In genomic region chr10:13536674-13537366, GRCh38 we compare ENCODE assay signal across 8 cellular contexts. TPM values are rescaled to one million over a fixed set of nuclear protein-coding genes. Genes with fewer than 3 reads are reported as not detected.
DNase-seq lines count a peak whose midpoint lies in the region; ATAC-seq and TF ChIP-seq lines count a peak whose summit lies in the region.

No MANE protein-coding gene starts in this region.

- DNase-seq in COR-L47 (lab: John Stamatoyannopoulos, UW): peak; percentile 51
- peak; percentile 75 to 86 for DNase-seq in HAP-1 (ENCODE audit: low spot score in 2 of 2)
- DNase-seq in NCI-H510A treated with DMSO at 0.1 percent for 48 hours (lab: John Stamatoyannopoulos, UW): peak; percentile 73
- peak; percentile 72 for DNase-seq in astrocyte of the hippocampus (ENCODE audit: low read depth, low spot score)
- peak; percentile 93 for DNase-seq in left kidney (ENCODE audit: low read depth, low spot score)
- peak; percentile 58 for DNase-seq in testis

- TF ChIP-seq POLR2A in testis (IDR thresholded peaks at IDR 0.05): no peak

- H3K27ac ChIP-seq in testis: no peak overlapping the region

- TF ChIP-seq CTCF in testis (IDR thresholded peaks at IDR 0.05): peak in 1 of 3 experiments; percentile 28

- no peak for ATAC-seq in GM18873 (IDR thresholded peaks at IDR 0.05; ENCODE audit: low FRiP score, unreplicated experiment)
- no peak for ATAC-seq in GM18519 (IDR thresholded peaks at IDR 0.05; ENCODE audit: low FRiP score, unreplicated experiment)

- WGBS in testis, 2 donors: 65 to 74% methylated on average over 9 to 11 of the region's 11 CpGs

- H3K36me3 ChIP-seq in HAP-1 (replicated peaks): no peaks in the 10 kb centered on the region; the same call in 1 of the 2 replicates
- H3K36me3 ChIP-seq in testis (ENCODE audit: low read depth, missing control alignments): no peaks in the 10 kb centered on the region

- H3K27me3 ChIP-seq in HAP-1 (ENCODE audit: low read depth) (peaks cover 29% of the 10 kb centered on the region), testis (no peaks in the 10 kb centered on the region)

- H3K9me3 ChIP-seq in HAP-1 (no peaks in the 10 kb centered on the region), testis (no peaks in the 10 kb centered on the region)

- H3K4me1 ChIP-seq in HAP-1: no peaks in the 10 kb centered on the region; the same call in 1 of the 2 replicates
- no peaks in the 10 kb centered on the region for H3K4me1 ChIP-seq in testis

- in situ Hi-C loops in HAP-1 (cut with MboI; ENCODE audit: low sequenced_read_pairs): loop anchor here (5.0 kb wide), 1 partner anchor 160 kb away; no protein-coding TSS in a partner anchor

- H3K4me3 ChIP-seq in HAP-1 (no peak overlapping the region), testis (no peak overlapping the region)

- intact Hi-C loops in testis (cut with DNase I; ENCODE audit: low total_unique reads): no loop called here

RNA-seq across cellular contexts. Expression of gene BEND7, which starts 8.0 kb away (rescaled TPM):
- total RNA-seq in testis: 10 to 100 TPM; 31.2 to 55.2 TPM
- polyA plus RNA-seq in testis (ENCODE audit: insufficient read depth, low read depth, low replicate concordance): 57.2 TPM

RNA-seq across cellular contexts. Expression of gene PRPF18, which starts 49.9 kb away (rescaled TPM):
- total RNA-seq in testis: 10 to 100 TPM; 26.9 to 30.6 TPM
- polyA plus RNA-seq in testis (ENCODE audit: insufficient read depth, low read depth, low replicate concordance): 20.6 TPM
